Comparison of ENCODE assay signal across 8 cellular contexts in genomic region chr6:52552278-52552643, GRCh38. TPM values are rescaled to one million over a fixed set of nuclear protein-coding genes. Genes with fewer than 3 reads are reported as not detected.
DNase-seq lines count a peak whose midpoint lies in the region; ATAC-seq lines count a peak whose summit lies in the region.

No MANE protein-coding gene starts in this region.

- no peaks in the 10 kb centered on the region for H3K36me3 ChIP-seq in iPS-15b (ENCODE audit: control insufficient read depth, insufficient read depth, low read length)
- H3K36me3 ChIP-seq in aorta (ENCODE audit: control insufficient read depth in 1 of 2, insufficient read depth in 2 of 2, low read length in 1 of 2): no peaks in the 10 kb centered on the region

- H3K27me3 ChIP-seq in iPS-15b (ENCODE audit: control insufficient read depth, insufficient read depth, low read length) (no peaks in the 10 kb centered on the region), aorta (ENCODE audit: control insufficient read depth in 1 of 2, insufficient read depth in 2 of 2, low read length in 1 of 2) (no peaks in the 10 kb centered on the region)

- no peak overlapping the region for H3K4me3 ChIP-seq in iPS-15b (ENCODE audit: low read depth, low read length)
- no peak overlapping the region for H3K4me3 ChIP-seq in aorta (ENCODE audit: low read length in 2 of 2)

- intact Hi-C loops in aorta (cut with DNase I): no loop called here

- peak overlapping the region; percentile 32 for H3K9ac ChIP-seq in iPS-15b (ENCODE audit: low read depth, low read length)

- ATAC-seq in GM18517 (IDR thresholded peaks at IDR 0.05; ENCODE audit: unreplicated experiment) (peak; percentile 93), HG02678 (IDR thresholded peaks at IDR 0.05; ENCODE audit: unreplicated experiment) (peak; percentile 96), aorta (ENCODE audit: low FRiP score) (peak; percentile 17)

- no peaks in the 10 kb centered on the region for H3K9me3 ChIP-seq in iPS-15b (ENCODE audit: control insufficient read depth, insufficient read depth, low read length)
- H3K9me3 ChIP-seq in aorta (ENCODE audit: control insufficient read depth, low read length): no peaks in the 10 kb centered on the region

- peak overlapping the region in 1 of 2 donors; percentile 85 for H3K27ac ChIP-seq in aorta (ENCODE audit: low read depth in 1 of 2, low read length in 2 of 2)

- H3K4me1 ChIP-seq in iPS-15b (ENCODE audit: control insufficient read depth, insufficient read depth, low read length) (peaks cover 18% of the 10 kb centered on the region), aorta (ENCODE audit: control insufficient read depth in 1 of 2, insufficient read depth in 2 of 2, low read length in 2 of 2) (peaks cover 5% of the 10 kb centered on the region in 2 donors)

- WGBS in aorta, 2 donors: 4 to 5% methylated on average over 6 of the region's 6 CpGs

- DNase-seq in NCI-H526 (lab: John Stamatoyannopoulos, UW) (peak; percentile 90 to 93), aorta (no peak), NCI-H1092 treated with DMSO at 0.1 percent for 48 hours (lab: John Stamatoyannopoulos, UW) (no peak), T-helper 9 cell (no peak)
- no peak for DNase-seq in activated T-cell treated with anti-CD3 and anti-CD28 coated beads, Interleukin-2, amount 50 U/mL, for 1 hour

RNA-seq across cellular contexts. Expression of gene TRAM2, which starts 24.6 kb away (rescaled TPM):
- 10 to 100 TPM; 38.0 to 39.5 TPM for total RNA-seq in aorta
- polyA plus RNA-seq in aorta: 10 to 100 TPM in 1 of 2 donors, 1 to 10 TPM in 1; 7.5 to 22.6 TPM

Comparison
In these comparisons a context has a peak if more than half of its experiments do, and no peak if none do; other contexts are left out.
1. ATAC-seq: peak in every context shown above with its lines; median percentile 96 in HG02678; 93 in GM18517; 17 in aorta.
2. DNase-seq: peak in NCI-H526 (2 of 2); none in aorta (0 of 2), activated T-cell treated with anti-CD3 and anti-CD28 coated beads, Interleukin-2, amount 50 U/mL, for 1 hour (single experiment), NCI-H1092 treated with DMSO at 0.1 percent for 48 hours (single experiment) and T-helper 9 cell (single experiment).